1 cellular context compared by ENCODE assay signal in genomic region chr4:173176010-173176409, GRCh38.
A peak's percentile ranks its signal among the peaks of the same experiment; 100 is the strongest.
TF ChIP-seq lines count a peak whose summit lies in the region.

No MANE protein-coding gene starts in this region.

TF ChIP-seq in K562, 482 proteins besides CTCF, POLR2A, EP300 and RAD21 (continued from another document):
- peak; percentile 91 for TF ChIP-seq ZBTB33 (CRISPR knock-in tag; IDR thresholded peaks at IDR 0.05)
